8 cellular contexts compared by ENCODE assay signal in the genomic region with DNA sequence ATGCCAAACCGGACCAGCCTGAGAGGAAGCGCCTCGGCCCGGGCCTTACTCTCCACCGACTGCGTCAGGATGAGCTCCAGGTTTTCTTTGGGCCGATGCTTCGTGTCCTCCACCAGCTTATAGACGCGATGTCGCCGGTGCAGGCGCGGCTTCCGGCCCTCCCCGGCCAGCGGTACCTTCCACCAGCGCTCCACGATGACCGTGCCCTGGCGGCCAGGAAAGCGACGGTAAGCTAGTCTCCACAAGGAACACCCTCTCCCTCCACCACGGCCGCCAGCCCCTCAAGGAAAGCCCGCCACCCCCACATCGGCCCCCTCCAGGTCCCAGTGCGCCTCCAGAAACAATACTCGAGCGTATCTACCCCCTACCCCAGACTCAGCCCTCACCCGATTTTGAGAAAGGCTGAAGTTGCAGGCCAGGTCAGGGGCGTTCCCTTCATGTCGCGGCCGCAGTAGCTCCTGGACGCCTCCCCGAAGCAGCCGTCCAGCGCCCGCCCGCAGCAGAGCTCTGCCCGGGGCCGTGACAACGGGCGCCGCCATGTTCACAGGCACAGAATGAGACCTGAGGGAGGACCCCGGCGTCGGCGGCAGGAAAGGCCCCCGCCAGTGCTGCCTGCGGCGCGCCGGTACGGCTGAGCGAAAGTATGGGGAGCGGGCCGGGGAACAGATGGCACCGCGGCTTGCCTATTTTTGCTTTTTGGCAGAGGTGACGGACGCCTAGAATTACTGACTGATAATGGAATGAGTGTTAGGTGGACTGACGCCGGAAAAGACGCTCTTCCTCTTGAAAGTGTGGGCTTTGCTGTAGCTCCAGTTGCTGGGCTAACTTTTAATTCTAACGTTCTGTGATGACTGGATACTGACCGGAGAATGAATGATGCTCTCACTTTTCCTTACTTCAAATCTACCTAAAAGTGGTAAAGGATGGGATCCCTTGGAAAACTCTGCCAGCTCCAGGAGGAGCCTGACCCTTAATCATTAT. TPM values are rescaled to one million over a fixed set of nuclear protein-coding genes. Genes with fewer than 3 reads are reported as not detected.
DNase-seq lines count a peak whose midpoint lies in the region; ATAC-seq and TF ChIP-seq lines count a peak whose summit lies in the region.

A gene (minus strand): TSS at position 556 of the 981 bp plus-strand sequence. CDS start 17 bp downstream, at position 539.

- H3K4me1 ChIP-seq in left ventricle myocardium inferior (peaks cover 25% of the 10 kb centered on the region), upper lobe of left lung (peaks cover 0 to 21% (median 15%) of the 10 kb centered on the region in 4 donors)

- TF ChIP-seq CTCF in GM12865 (IDR thresholded peaks at IDR 0.05; ENCODE audit: insufficient read depth, low read depth, low read length, missing control alignments), result no peak
- TF ChIP-seq CTCF in left ventricle myocardium inferior (IDR thresholded peaks at IDR 0.05; ENCODE audit: borderline replicate concordance), result no peak
- no peak for TF ChIP-seq CTCF in upper lobe of left lung (IDR thresholded peaks at IDR 0.05)

- H3K36me3 ChIP-seq in left ventricle myocardium inferior (peaks cover 38% of the 10 kb centered on the region), upper lobe of left lung (peaks cover 0 to 40% (median 32%) of the 10 kb centered on the region in 4 donors)

- H3K36me3 Mint-ChIP-seq in T-helper 17 cell (ENCODE audit: low read depth), result no peaks in the 10 kb centered on the region

- TF ChIP-seq EP300 in upper lobe of left lung (IDR thresholded peaks at IDR 0.05), result no peak

- peak in 3 of 4 donors; percentile 21 to 71 (median 65) for TF ChIP-seq POLR2A in upper lobe of left lung (IDR thresholded peaks at IDR 0.05)

- intact Hi-C loops in left ventricle myocardium inferior (cut with micrococcal nuclease) (no loop called here), posterior vena cava (cut with DNase I) (no loop called here)

- H3K4me1 Mint-ChIP-seq in T-helper 17 cell, result peaks cover 11% of the 10 kb centered on the region

- H3K4me3 Mint-ChIP-seq in T-helper 17 cell, result peak within 1 kb of the TSS; percentile 94

- peak; percentile 89 for DNase-seq in GM12865 (ENCODE audit: low read depth)
- DNase-seq in NCI-H1694 (lab: John Stamatoyannopoulos, UW), result peak; percentile 92
- DNase-seq in T-helper 17 cell, result peak; percentile 69 to 83 (median 69)
- DNase-seq in amniotic stem cell (lab: John Stamatoyannopoulos, UW), result peak; percentile 32
- peak; percentile 81 for DNase-seq in left ventricle myocardium inferior
- DNase-seq in posterior vena cava (ENCODE audit: low spot score), result peak; percentile 94
- DNase-seq in upper lobe of left lung, result peak; percentile 80 to 95

- H3K4me3 ChIP-seq in GM12865 (ENCODE audit: low read depth, low read length) (peak within 1 kb of the TSS; percentile 73), left ventricle myocardium inferior (peak within 1 kb of the TSS; percentile 86), upper lobe of left lung (peak within 1 kb of the TSS; percentile 45 to 91 (median 64))

- ATAC-seq in HG02763 (IDR thresholded peaks at IDR 0.05; ENCODE audit: unreplicated experiment), result peak; percentile 93
- peak; percentile 99 for ATAC-seq in T-helper 17 cell
- ATAC-seq in upper lobe of left lung (ENCODE audit: low FRiP score in 2 of 2), result peak; percentile 96 to 99

- H3K27ac Mint-ChIP-seq in T-helper 17 cell, result peak within 1 kb of the TSS; percentile 94

- peak within 1 kb of the TSS; percentile 93 for H3K27ac ChIP-seq in left ventricle myocardium inferior (replicated peaks)
- H3K27ac ChIP-seq in upper lobe of left lung, result peak within 1 kb of the TSS; percentile 88 to 97 (median 90)

- H3K9me3 ChIP-seq in T-helper 17 cell (ENCODE audit: control insufficient read depth, low read length, poor library complexity, severe bottlenecking), result no peaks in the 10 kb centered on the region
- no peaks in the 10 kb centered on the region for H3K9me3 ChIP-seq in left ventricle myocardium inferior (replicated peaks)
- no peaks in the 10 kb centered on the region for H3K9me3 ChIP-seq in upper lobe of left lung

- no peaks in the 10 kb centered on the region for H3K27me3 Mint-ChIP-seq in T-helper 17 cell

- H3K27me3 ChIP-seq in left ventricle myocardium inferior (ENCODE audit: low read depth) (no peaks in the 10 kb centered on the region), upper lobe of left lung (no peaks in the 10 kb centered on the region)

- WGBS in upper lobe of left lung, 2 donors, result 1% methylated on average over 39 to 61 of the region's 68 CpGs

RNA-seq across cellular contexts. Expression of the gene that starts here (rescaled TPM):
- total RNA-seq in T-helper 17 cell (100 to 1,000 TPM in 1 of 2 donors, 10 to 100 TPM in 1; 99.8 to 124 TPM), left ventricle myocardium inferior (41.8 TPM), posterior vena cava (10 to 100 TPM; 46.3 to 49.1 TPM), upper lobe of left lung (10 to 100 TPM; 27.6 to 94.3 (median 53.2) TPM)

Comparison
In these comparisons a context has a peak if more than half of its experiments do, and no peak if none do; other contexts are left out.
1. Peak in every context shown above with its lines: DNase-seq, ATAC-seq, H3K4me3 ChIP-seq and H3K27ac ChIP-seq.
2. DNase-seq: peak in every context shown above with its lines; median percentile 94 in posterior vena cava; 92 in NCI-H1694; 89 in GM12865; 88 in upper lobe of left lung; 81 in left ventricle myocardium inferior; 69 in T-helper 17 cell; 32 in amniotic stem cell.